In the genomic region with DNA sequence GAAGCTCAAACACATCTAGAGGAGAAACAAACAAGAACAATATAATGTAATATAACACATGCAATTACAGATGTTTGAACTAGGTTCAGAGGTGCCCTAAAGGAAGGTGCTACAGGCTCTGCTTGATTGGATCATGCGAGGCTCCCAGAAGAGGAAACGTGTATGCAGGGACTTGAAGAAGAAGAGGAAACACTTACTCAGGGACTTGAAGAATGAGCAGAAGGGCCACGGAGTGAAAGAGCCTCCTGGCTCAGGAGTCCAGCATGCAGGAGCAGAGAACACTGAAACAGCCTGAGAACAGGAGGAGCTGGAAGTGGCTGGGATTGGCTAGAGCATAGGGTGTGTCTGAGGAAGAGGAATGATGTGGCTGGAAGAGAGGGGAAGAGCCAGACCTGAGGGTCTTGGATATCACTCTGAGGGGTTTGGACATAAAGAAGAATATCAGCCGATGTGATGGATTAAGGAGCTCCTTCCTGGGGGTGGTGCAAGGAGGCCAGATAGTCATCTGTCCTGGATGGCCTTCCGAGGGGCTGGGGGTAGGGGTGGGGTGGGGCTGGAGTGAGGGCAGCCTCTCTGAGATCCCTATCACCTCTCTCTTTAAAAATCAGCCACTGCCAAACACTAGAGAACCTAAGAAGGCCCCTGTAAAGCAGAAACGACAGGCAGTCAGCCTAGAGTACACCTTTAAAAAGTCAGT, we compare ENCODE assay signal across 14 cellular contexts. TPM values are rescaled to one million over a fixed set of nuclear protein-coding genes. Genes with fewer than 3 reads are reported as not detected.
A peak's percentile ranks its signal among the peaks of the same experiment; 100 is the strongest.
DNase-seq lines count a peak whose midpoint lies in the region; TF ChIP-seq lines count a peak whose summit lies in the region.
"Had no signal": no experiment of that assay in that cellular context is flagged by ENCODE, and none has a peak within 500 bp of the region (broad histone marks: within the 10 kb centered on the region; RNA-seq: fewer than 3 reads in every experiment).

No MANE protein-coding gene starts in this region.

- H3K27me3 Mint-ChIP-seq in nephron progenitor cell (ENCODE audit: low read depth, poor library complexity) = peaks cover 3% of the 10 kb centered on the region

- H3K79me2 ChIP-seq in smooth muscle cell (ENCODE audit: low read depth) = no peaks in the 10 kb centered on the region

- peak overlapping the region; percentile 6 to 66 for H3K27ac ChIP-seq in coronary artery
- no peak overlapping the region for H3K27ac ChIP-seq in smooth muscle cell (ENCODE audit: low read depth)
- H3K27ac ChIP-seq: RWPE1 had no signal

- TF ChIP-seq CTCF in coronary artery (IDR thresholded peaks at IDR 0.05) (no peak), nephron progenitor cell (IDR thresholded peaks at IDR 0.05) (no peak), smooth muscle cell (IDR thresholded peaks at IDR 0.05; ENCODE audit: borderline replicate concordance, insufficient read depth, poor library complexity, severe bottlenecking) (no peak)

- H3K9ac ChIP-seq in smooth muscle cell (ENCODE audit: low read depth) = no peak overlapping the region

- peaks cover 19% of the 10 kb centered on the region for H3K36me3 Mint-ChIP-seq in nephron progenitor cell (ENCODE audit: low read depth)
- H3K36me3 Mint-ChIP-seq: activated naive CD4-positive, alpha-beta T cell treated with anti-CD3 and anti-CD28 coated beads, Interleukin-2, amount 10 ng/mL, durations not matched to agents 7 days and 5 days; naive thymus-derived CD8-positive, alpha-beta T cell had no signal

- H4K20me1 ChIP-seq in smooth muscle cell (ENCODE audit: low read depth) = no peaks in the 10 kb centered on the region

- no peak overlapping the region for H3K4me2 ChIP-seq in smooth muscle cell

- H3F3A ChIP-seq in smooth muscle cell (ENCODE audit: low read depth) = peaks cover 6% of the 10 kb centered on the region

- 50% methylated on average over 6 of the region's 6 CpGs for WGBS in smooth muscle cell (ENCODE audit: low lambda C conversion rate)

- H3K4me3 ChIP-seq in coronary artery = no peak overlapping the region
- no peak overlapping the region for H3K4me3 ChIP-seq in smooth muscle cell

- H2AFZ ChIP-seq in smooth muscle cell (ENCODE audit: low read depth) = no peak overlapping the region

- H3K27me3 ChIP-seq in smooth muscle cell (ENCODE audit: low read depth) = no peaks in the 10 kb centered on the region

- peak overlapping the region; percentile 92 for H3K27ac Mint-ChIP-seq in nephron progenitor cell
- H3K27ac Mint-ChIP-seq: activated CD4-positive, alpha-beta T cell treated with anti-CD3 and anti-CD28 coated beads, Interleukin-2, amount 10 ng/mL, durations not matched to agents 24 days and 14 days; activated naive CD4-positive, alpha-beta T cell treated with anti-CD3 and anti-CD28 coated beads, Interleukin-2, amount 10 ng/mL, durations not matched to agents 7 days and 5 days; naive thymus-derived CD8-positive, alpha-beta T cell had no signal

- DNase-seq in ELF-1 (ENCODE audit: low read depth, low spot score) = peak; percentile 23
- peak; percentile 79 for DNase-seq in NCI-H69 (lab: John Stamatoyannopoulos, UW)
- no peak for DNase-seq in coronary artery (ENCODE audit: low spot score)
- DNase-seq in nephron progenitor cell = no peak
- no peak for DNase-seq in NCI-H1930 (lab: John Stamatoyannopoulos, UW)
- DNase-seq in smooth muscle cell (lab: John Stamatoyannopoulos, UW; ENCODE audit: unreplicated experiment) = no peak
- no peak for DNase-seq in NCI-H1092 (lab: John Stamatoyannopoulos, UW)
- no peak for DNase-seq in stimulated activated CD4-positive, alpha-beta T cell treated with anti-CD3 and anti-CD28 coated beads, Interleukin-2, amount 100 ng/mL, for 48 hours
- DNase-seq: activated naive CD4-positive, alpha-beta T cell treated with anti-CD3 and anti-CD28 coated beads, Interleukin-2, amount 10 ng/mL, durations not matched to agents 7 days and 5 days; GDM1; left ventricle myocardium superior had no signal

- H3K4me1 ChIP-seq in smooth muscle cell (ENCODE audit: low read depth) = peaks cover 11% of the 10 kb centered on the region

- H3K9me3 ChIP-seq in smooth muscle cell (replicated peaks; ENCODE audit: low read depth) = no peaks in the 10 kb centered on the region

- no peaks in the 10 kb centered on the region for H3K9me3 Mint-ChIP-seq in nephron progenitor cell
- H3K9me3 Mint-ChIP-seq: activated CD4-positive, alpha-beta T cell treated with anti-CD3 and anti-CD28 coated beads, Interleukin-2, amount 10 ng/mL, durations not matched to agents 24 days and 14 days; activated naive CD4-positive, alpha-beta T cell treated with anti-CD3 and anti-CD28 coated beads, Interleukin-2, amount 10 ng/mL, durations not matched to agents 7 days and 5 days; naive thymus-derived CD8-positive, alpha-beta T cell had no signal

- H3K36me3 ChIP-seq in smooth muscle cell (ENCODE audit: low read depth) = no peaks in the 10 kb centered on the region

- peaks cover 89% of the 10 kb centered on the region for H3K4me1 Mint-ChIP-seq in nephron progenitor cell
- H3K4me1 Mint-ChIP-seq: activated CD4-positive, alpha-beta T cell treated with anti-CD3 and anti-CD28 coated beads, Interleukin-2, amount 10 ng/mL, durations not matched to agents 24 days and 14 days; activated naive CD4-positive, alpha-beta T cell treated with anti-CD3 and anti-CD28 coated beads, Interleukin-2, amount 10 ng/mL, durations not matched to agents 7 days and 5 days; naive thymus-derived CD8-positive, alpha-beta T cell had no signal

- H3K4me3 Mint-ChIP-seq in nephron progenitor cell = peak overlapping the region; percentile 46
- H3K4me3 Mint-ChIP-seq: activated CD4-positive, alpha-beta T cell treated with anti-CD3 and anti-CD28 coated beads, Interleukin-2, amount 10 ng/mL, durations not matched to agents 24 days and 14 days; activated naive CD4-positive, alpha-beta T cell treated with anti-CD3 and anti-CD28 coated beads, Interleukin-2, amount 10 ng/mL, durations not matched to agents 7 days and 5 days; naive thymus-derived CD8-positive, alpha-beta T cell had no signal

RNA-seq across cellular contexts. Expression of gene FZD4, which starts 16.8 kb away (rescaled TPM):
- total RNA-seq in smooth muscle cell = 5.8 and 6.6 TPM in 2 replicates
- polyA plus RNA-seq in smooth muscle cell = 1.8 and 2.8 TPM in 2 replicates
- total RNA-seq: activated CD4-positive, alpha-beta T cell treated with anti-CD3 and anti-CD28 coated beads, Interleukin-2, amount 10 ng/mL, durations not matched to agents 24 days and 14 days; naive thymus-derived CD8-positive, alpha-beta T cell had no signal
- polyA plus RNA-seq: naive thymus-derived CD8-positive, alpha-beta T cell had no signal

Comparison
In these comparisons a context has a peak if more than half of its experiments do, and no peak if none do; other contexts are left out.
1. DNase-seq: peak in ELF-1 (single experiment) and NCI-H69 (single experiment); none in coronary artery (single experiment), nephron progenitor cell (single experiment), NCI-H1930 (0 of 2), smooth muscle cell (single experiment), NCI-H1092 (single experiment) and stimulated activated CD4-positive, alpha-beta T cell treated with anti-CD3 and anti-CD28 coated beads, Interleukin-2, amount 100 ng/mL, for 48 hours (0 of 2).